Comparison of ENCODE assay signal across 8 cellular contexts in genomic region chr11:8099291-8099899, GRCh38. TPM values are rescaled to one million over a fixed set of nuclear protein-coding genes. Genes with fewer than 3 reads are reported as not detected.
A peak's percentile ranks its signal among the peaks of the same experiment; 100 is the strongest.
DNase-seq lines count a peak whose midpoint lies in the region; ATAC-seq, FAIRE-seq and TF ChIP-seq lines count a peak whose summit lies in the region.

No MANE protein-coding gene starts in this region.

- peak; percentile 80 for TF ChIP-seq CTCF in HepG2 (CRISPR knock-in tag; IDR thresholded peaks at IDR 0.05)

- no peaks in the 10 kb centered on the region for H3K4me1 ChIP-seq in HepG2 (ENCODE audit: insufficient read depth, low read length)

- H3K9me3 ChIP-seq in HepG2 (ENCODE audit: low read length): no peaks in the 10 kb centered on the region

- no peaks in the 10 kb centered on the region for H3K27me3 ChIP-seq in HepG2 (ENCODE audit: control insufficient read depth in 1 of 2, insufficient read depth in 2 of 2, low read length in 2 of 2)

- peak; percentile 80 for ATAC-seq in GM21529 (IDR thresholded peaks at IDR 0.05; ENCODE audit: unreplicated experiment)
- peak; percentile 80 for ATAC-seq in HepG2

- no peak overlapping the region for H3K4me2 ChIP-seq in HepG2 (ENCODE audit: low read depth, low read length)

- peak; percentile 68 for TF ChIP-seq RAD21 in HepG2 (CRISPR knock-in tag; IDR thresholded peaks at IDR 0.05)

- CTCF ChIA-PET in HepG2 (lab: Yijun Ruan, JAX; ENCODE audit: low intra/inter-chr PET ratio, low total read pairs): interaction anchor here (1.2 to 1.6 kb wide), 4 partner anchors 65 to 95 kb away, joined by 4 to 25 read pairs (median 12); no protein-coding TSS in a partner anchor

- BruUV-seq in HepG2 (replicated peaks; lab: Mats Ljungman, UMichigan): no TSS peak

- H3K9ac ChIP-seq in HepG2 (ENCODE audit: insufficient read depth, low read depth, low read length): no peak overlapping the region

- H2AFZ ChIP-seq in HepG2 (ENCODE audit: low read length): no peak overlapping the region

- POLR2A ChIA-PET in HepG2 (lab: Yijun Ruan, JAX): interaction anchor here (1.4 kb wide), 1 partner anchor 93 kb away, joined by 4 read pairs; no protein-coding TSS in a partner anchor

- 49% methylated on average over 3 of the region's 3 CpGs for whole genome bisulfite sequencing in HepG2 (ENCODE audit: low lambda C conversion rate)

- no peak overlapping the region for H3K4me3 ChIP-seq in HepG2 (replicated peaks in 1 of 3; ENCODE audit: insufficient read depth in 1 of 3, low read depth in 2 of 3, low read length in 3 of 3)

- H3K79me2 ChIP-seq in HepG2 (ENCODE audit: insufficient read depth, low read length): no peaks in the 10 kb centered on the region

- H3K27ac ChIP-seq in HepG2 (ENCODE audit: extremely low read length, insufficient read depth, low read length): no peak overlapping the region

- TF ChIP-seq EP300 in HepG2 (IDR thresholded peaks at IDR 0.05; ENCODE audit: low read depth in 2 of 2, low read length in 2 of 2) (no peak), HepG2 (CRISPR knock-in tag; IDR thresholded peaks at IDR 0.05; ENCODE audit: borderline replicate concordance) (no peak)

- in situ Hi-C loops in HepG2 (cut with HindIII; ENCODE audit: extremely low pct_ligation_motif_present, low pct_unique_long_range_greater_than_20kb): loop anchor here (5.0 to 10.0 kb wide), 2 partner anchors 67 to 95 kb away; no protein-coding TSS in a partner anchor

- DNase-seq in DMS114 treated with DMSO at 0.1 percent for 48 hours (lab: John Stamatoyannopoulos, UW; ENCODE audit: unreplicated experiment) (peak; percentile 37), NCI-H146 treated with DMSO at 0.1 percent for 48 hours (lab: John Stamatoyannopoulos, UW; ENCODE audit: unreplicated experiment) (peak; percentile 28), cerebellum (ENCODE audit: low spot score) (peak; percentile 69), HepG2 (ENCODE audit: low spot score) (peak; percentile 48), NCI-H1048 (lab: John Stamatoyannopoulos, UW) (no peak)
- peak; percentile 58 to 62 for DNase-seq in activated CD4-positive, alpha-beta T cell treated with anti-CD3 and anti-CD28 coated beads for 24 hours (ENCODE audit: low read depth in 2 of 2)
- peak; percentile 32 to 60 (median 57) for DNase-seq in stimulated activated CD4-positive, alpha-beta T cell treated with anti-CD3 and anti-CD28 coated beads, TNF-alpha, amount 100 ng/mL, for 48 hours (ENCODE audit: low read depth in 3 of 3)

- H3K36me3 ChIP-seq in HepG2 (replicated peaks in 1 of 2; ENCODE audit: control insufficient read depth in 1 of 2, insufficient read depth in 2 of 2, low read length in 2 of 2): peaks cover 0 to 8% of the 10 kb centered on the region in 2 experiments; a peak in 3 of 5 replicates

- FAIRE-seq in HepG2 (lab: Jason Lieb, UNC): peak; percentile 87

- H4K20me1 ChIP-seq in HepG2 (ENCODE audit: insufficient read depth, low read length): no peaks in the 10 kb centered on the region

- TF ChIP-seq POLR2A in HepG2 (IDR thresholded peaks at IDR 0.05; ENCODE audit: insufficient read depth in 1 of 2, low read depth in 2 of 2, low read length in 2 of 2): no peak

- intact Hi-C loops in HepG2 (cut with micrococcal nuclease; ENCODE audit: unreplicated experiment): loop anchor here (1.0 to 10.0 kb wide), 4 partner anchors 66 to 1002 kb away; no protein-coding TSS in a partner anchor

TF ChIP-seq in HepG2, 621 proteins besides CTCF, POLR2A, EP300 and RAD21:
- TF ChIP-seq STAG1 (CRISPR knock-in tag; IDR thresholded peaks at IDR 0.05): peak; percentile 83
- TF ChIP-seq RXRB (CRISPR knock-in tag; IDR thresholded peaks at IDR 0.05; ENCODE audit: borderline replicate concordance): no peak
- no peak for TF ChIP-seq ZNF564 (CRISPR knock-in tag; IDR thresholded peaks at IDR 0.05)
- no peak for TF ChIP-seq ESRRA (CRISPR knock-in tag; IDR thresholded peaks at IDR 0.05; ENCODE audit: low read depth)
- TF ChIP-seq ZKSCAN1 (IDR thresholded peaks at IDR 0.05; ENCODE audit: low read length): no peak
- TF ChIP-seq SMC3 (IDR thresholded peaks at IDR 0.05; ENCODE audit: low read length): peak; percentile 75
- TF ChIP-seq ATF7 (IDR thresholded peaks at IDR 0.05): no peak
- no peak for TF ChIP-seq ATF7 (CRISPR knock-in tag; IDR thresholded peaks at IDR 0.05)
- TF ChIP-seq ZNF790 (CRISPR knock-in tag; IDR thresholded peaks at IDR 0.05; ENCODE audit: borderline replicate concordance): no peak

RNA-seq across cellular contexts. Expression of gene TUB, which starts 18.4 kb away (rescaled TPM):
- 76.3 TPM for total RNA-seq in cerebellum
- total RNA-seq in HepG2 (2016; rRNA removed; fragmentation: Illumina TruSeq; extraction: Trizol): 5.4 and 5.6 TPM in 2 replicates
- 0.40 and 0.44 TPM in 2 replicates for total RNA-seq in HepG2 (2016; cell fraction: cytosol; rRNA removed; fragmentation: Illumina TruSeq; extraction: Trizol; ENCODE audit: low read depth)
- 5.3 and 5.6 TPM in 2 replicates for total RNA-seq in HepG2 (2016; cell fraction: insoluble cytoplasmic fraction; rRNA removed; fragmentation: Illumina TruSeq; extraction: Trizol)
- total RNA-seq in HepG2 (2016; cell fraction: membrane; rRNA removed; fragmentation: Illumina TruSeq; extraction: Trizol): 3.0 and 3.1 TPM in 2 replicates
- 4.7 and 5.3 TPM in 2 replicates for total RNA-seq in HepG2 (2016; cell fraction: nucleus; rRNA removed; fragmentation: Illumina TruSeq; extraction: Trizol)
- 4.3 and 4.8 TPM in 2 replicates for polyA plus RNA-seq in HepG2 (2011; rRNA removed)
- polyA plus RNA-seq in HepG2 (2011; cell fraction: cytosol; rRNA removed): 2.8 and 2.9 TPM in 2 replicates
- 10.1 and 11.7 TPM in 2 replicates for polyA plus RNA-seq in HepG2 (2011; cell fraction: nucleus; rRNA removed)
- 2.4 and 2.6 TPM in 2 replicates for polyA plus RNA-seq in HepG2 (2012)
- polyA plus RNA-seq in HepG2 (2016; cell fraction: cytosol; fragmentation: Illumina TruSeq; extraction: Trizol; ENCODE audit: low read depth): 0.19 and 0.22 TPM in 2 replicates
- 3.2 and 3.5 TPM in 2 replicates for polyA plus RNA-seq in HepG2 (2016; cell fraction: insoluble cytoplasmic fraction; fragmentation: Illumina TruSeq; extraction: Trizol; ENCODE audit: low read depth)
- polyA plus RNA-seq in HepG2 (2016; cell fraction: membrane; fragmentation: Illumina TruSeq; extraction: Trizol; ENCODE audit: low read depth): 0.88 and 0.95 TPM in 2 replicates
- polyA plus RNA-seq in HepG2 (2016; cell fraction: nucleus; fragmentation: Illumina TruSeq; extraction: Trizol; ENCODE audit: insufficient read depth, low read depth): 6.7 and 6.8 TPM in 2 replicates
- polyA minus RNA-seq in HepG2 (2011; rRNA and poly(A)+ RNA removed; ENCODE audit: low replicate concordance): 8.1 TPM in 1 of 2 replicates, not detected in the other
- polyA minus RNA-seq in HepG2 (2011; cell fraction: cytosol; rRNA and poly(A)+ RNA removed): 3.9 and 4.5 TPM in 2 replicates
- polyA minus RNA-seq in HepG2 (2011; cell fraction: nucleus; rRNA and poly(A)+ RNA removed): 4.9 and 5.2 TPM in 2 replicates

Comparison
In these comparisons a context has a peak if more than half of its experiments do, and no peak if none do; other contexts are left out.
1. RNA of gene TUB, which starts 18.4 kb away (total RNA-seq): 76.3 TPM in cerebellum (single experiment); 0.40 to 5.6 TPM in HepG2; every median in the first group is over 10 times any median in the second.